Comparison of ENCODE assay signal across 8 cellular contexts in the genomic region with DNA sequence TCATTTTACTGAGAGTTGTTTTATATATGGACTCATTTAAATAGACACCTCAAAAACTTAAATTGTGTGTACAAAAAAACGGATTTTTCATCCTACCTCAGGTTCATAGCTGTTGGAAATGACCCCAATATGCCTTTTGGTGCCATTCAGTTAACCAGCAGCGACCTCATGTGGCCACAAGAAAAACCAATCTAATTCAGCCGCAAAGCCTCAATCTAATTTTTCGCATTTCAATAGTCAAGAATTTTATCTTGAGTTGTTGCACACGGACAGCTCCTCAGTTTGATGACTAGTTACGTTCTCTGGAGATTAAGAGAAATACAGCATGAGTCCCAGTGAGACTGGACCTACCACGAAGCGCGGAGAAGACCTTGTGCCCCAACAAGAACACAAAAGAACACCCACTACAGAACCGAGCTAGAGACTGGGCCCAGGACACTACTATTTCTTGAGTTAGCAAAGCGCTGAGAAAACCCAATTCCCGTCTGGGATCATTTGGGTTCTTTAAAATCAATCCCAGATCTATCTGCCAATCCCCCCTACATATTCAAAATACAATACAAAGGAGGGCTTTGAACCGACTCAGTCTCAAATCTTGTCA. TPM values are rescaled to one million over a fixed set of nuclear protein-coding genes. Genes with fewer than 3 reads are reported as not detected.
DNase-seq lines count a peak whose midpoint lies in the region; ATAC-seq, FAIRE-seq and TF ChIP-seq lines count a peak whose summit lies in the region.

No MANE protein-coding gene starts in this region.

- POLR2A ChIA-PET in activated B cell treated with CpG ODN at 0.5 μM for 24 hours (lab: Charles Lee): interaction anchor here (0.6 kb wide), 1 partner anchor 129 kb away, joined by 5 read pairs; no protein-coding TSS in a partner anchor

- no peak overlapping the region for H3K4me3 ChIP-seq in AG09309 (ENCODE audit: control insufficient read depth, low read depth, low read length)

- TF ChIP-seq CTCF in AG09309 (IDR thresholded peaks at IDR 0.05; ENCODE audit: control insufficient read depth, insufficient read depth, low read depth, low read length, missing control alignments) (peak; percentile 77), activated B cell treated with CpG ODN at 0.5 μM for 24 hours (IDR thresholded peaks at IDR 0.05) (peak; percentile 59)

- H3K27me3 Mint-ChIP-seq in activated B cell treated with CpG ODN at 0.5 μM for 24 hours: peaks cover 13% of the 10 kb centered on the region

- peaks cover 17% of the 10 kb centered on the region for H3K4me1 Mint-ChIP-seq in activated B cell treated with CpG ODN at 0.5 μM for 24 hours

- intact Hi-C loops in activated B cell treated with CpG ODN at 0.5 μM for 24 hours (cut with micrococcal nuclease): loop anchor here (1.0 to 10.0 kb wide), 8 partner anchors 101 to 1085 kb away; partner anchors contain the start of genes BLTP3A and SMIM29

- H3K36me3 Mint-ChIP-seq in activated B cell treated with CpG ODN at 0.5 μM for 24 hours (ENCODE audit: low read depth): no peaks in the 10 kb centered on the region

- H3K4me3 Mint-ChIP-seq in activated B cell treated with CpG ODN at 0.5 μM for 24 hours: peak overlapping the region; percentile 36

- peak; percentile 80 for FAIRE-seq in GM18507 (lab: Jason Lieb, UNC)

- CTCF ChIA-PET in activated B cell treated with CpG ODN at 0.5 μM for 24 hours (lab: Charles Lee): interaction anchor here (0.6 to 2.1 kb wide), 21 partner anchors 8 to 1085 kb away, joined by 3 to 24 read pairs (median 3); partner anchors contain the start of genes ANKS1A, BLTP3A and TAF11

- DNase-seq in AG09309 (ENCODE audit: low read depth) (no peak), GM18507 (ENCODE audit: extremely low spot score, insufficient read length, low read depth) (no peak), NCI-H2227 treated with DMSO at 0.1 percent for 48 hours (lab: John Stamatoyannopoulos, UW) (peak; percentile 56), activated B cell treated with CpG ODN at 0.5 μM for 24 hours (peak; percentile 20), dermis blood vessel endothelial cell (peak; percentile 90), lung microvascular endothelial cell (ENCODE audit: low read depth in 2 of 2) (peak; percentile 79 to 89)
- DNase-seq in stimulated activated naive CD8-positive, alpha-beta T cell treated with anti-CD3 and anti-CD28 coated beads, Interleukin-15, Interleukin-2, amounts not matched to agents 100 U/mL and 50 U/mL, for 24 hours: peak; percentile 48

- H3K9me3 Mint-ChIP-seq in activated B cell treated with CpG ODN at 0.5 μM for 24 hours: no peaks in the 10 kb centered on the region

- no peak overlapping the region for H3K27ac Mint-ChIP-seq in activated B cell treated with CpG ODN at 0.5 μM for 24 hours

- ATAC-seq in activated B cell treated with CpG ODN at 0.5 μM for 24 hours (ENCODE audit: low read depth): no peak
- ATAC-seq in stimulated activated naive CD8-positive, alpha-beta T cell treated with anti-CD3 and anti-CD28 coated beads, Interleukin-15, Interleukin-2, amounts not matched to agents 100 U/mL and 50 U/mL, for 24 hours: no peak
- no peak for ATAC-seq in HG03439 (IDR thresholded peaks at IDR 0.05; ENCODE audit: unreplicated experiment)

RNA-seq across cellular contexts. Expression of gene TCP11, which starts 1.1 kb away (rescaled TPM):
- not detected in 2 replicates for total RNA-seq in activated B cell treated with CpG ODN at 0.5 μM for 24 hours
- 0.28 and 0.68 TPM in 2 replicates for total RNA-seq in dermis blood vessel endothelial cell
- total RNA-seq in lung microvascular endothelial cell: not detected in 2 replicates

Comparison
In these comparisons a context has a peak if more than half of its experiments do, and no peak if none do; other contexts are left out.
1. DNase-seq: peak in NCI-H2227 treated with DMSO at 0.1 percent for 48 hours (single experiment), activated B cell treated with CpG ODN at 0.5 μM for 24 hours (single experiment), dermis blood vessel endothelial cell (single experiment), lung microvascular endothelial cell (2 of 2) and stimulated activated naive CD8-positive, alpha-beta T cell treated with anti-CD3 and anti-CD28 coated beads, Interleukin-15, Interleukin-2, amounts not matched to agents 100 U/mL and 50 U/mL, for 24 hours (single experiment); none in AG09309 (single experiment) and GM18507 (single experiment).